Comparison of ENCODE assay signal across 8 cellular contexts in genomic region chr14:96038920-96039632, GRCh38. TPM values are rescaled to one million over a fixed set of nuclear protein-coding genes. Genes with fewer than 3 reads are reported as not detected.
DNase-seq lines count a peak whose midpoint lies in the region; ATAC-seq and TF ChIP-seq lines count a peak whose summit lies in the region.

Gene C14orf132 (plus strand): TSS chr14:96039362. CDS start chr14:96039501, 139 bp downstream.

- 0 to 1% (median 1%) methylated on average over 40 to 72 of the region's 72 CpGs for WGBS in ovary, 3 donors
- WGBS in tibial nerve, 2 donors: 0 to 3% methylated on average over 11 to 43 of the region's 72 CpGs

- CTCF ChIA-PET in activated naive CD4-positive, alpha-beta T cell treated with anti-CD3 and anti-CD28 coated beads, Interleukin-2, amount 10 ng/mL, durations not matched to agents 7 days and 5 days (lab: Charles Lee): interaction anchor here (1.3 kb wide), 1 partner anchor 13 kb away, joined by 3 read pairs; no protein-coding TSS in a partner anchor

- intact Hi-C loops in head of caudate nucleus (cut with DNase I) (no loop called here), ovary (cut with DNase I) (no loop called here)

- no peak for TF ChIP-seq EP300 in ovary (IDR thresholded peaks at IDR 0.05)
- peak in 1 of 2 donors; percentile 62 for TF ChIP-seq EP300 in tibial nerve (IDR thresholded peaks at IDR 0.05)

- peak within 1 kb of the TSS; percentile 78 for H3K4me3 Mint-ChIP-seq in activated naive CD4-positive, alpha-beta T cell treated with anti-CD3 and anti-CD28 coated beads, Interleukin-2, amount 10 ng/mL, durations not matched to agents 7 days and 5 days

- peak; percentile 48 for DNase-seq in AG10803 (ENCODE audit: low read depth)
- DNase-seq in NCI-H774 (lab: John Stamatoyannopoulos, UW): peak; percentile 52
- peak; percentile 72 for DNase-seq in activated naive CD4-positive, alpha-beta T cell treated with anti-CD3 and anti-CD28 coated beads, Interleukin-2, amount 10 ng/mL, durations not matched to agents 7 days and 5 days
- peak; percentile 55 to 93 (median 81) for DNase-seq in head of caudate nucleus
- DNase-seq in ovary: peak; percentile 42 to 69 (median 66)
- peak; percentile 36 to 59 for DNase-seq in tibial nerve (ENCODE audit: low spot score in 2 of 2)
- DNase-seq in cerebellar nuclear complex (lab: John Stamatoyannopoulos, UW): no peak

- no peaks in the 10 kb centered on the region for H3K36me3 Mint-ChIP-seq in activated naive CD4-positive, alpha-beta T cell treated with anti-CD3 and anti-CD28 coated beads, Interleukin-2, amount 10 ng/mL, durations not matched to agents 7 days and 5 days

- H3K4me1 ChIP-seq in ovary (ENCODE audit: insufficient read depth) (peaks cover 3% of the 10 kb centered on the region), tibial nerve (peaks cover 0 to 34% (median 14%) of the 10 kb centered on the region in 4 donors)

- H3K27ac Mint-ChIP-seq in activated naive CD4-positive, alpha-beta T cell treated with anti-CD3 and anti-CD28 coated beads, Interleukin-2, amount 10 ng/mL, durations not matched to agents 7 days and 5 days: no peak within 1 kb of the TSS

- peaks cover 17% of the 10 kb centered on the region for H3K4me1 Mint-ChIP-seq in activated naive CD4-positive, alpha-beta T cell treated with anti-CD3 and anti-CD28 coated beads, Interleukin-2, amount 10 ng/mL, durations not matched to agents 7 days and 5 days

- H3K36me3 ChIP-seq in ovary (no peaks in the 10 kb centered on the region), tibial nerve (no peaks in the 10 kb centered on the region)

- no peak within 1 kb of the TSS for H3K27ac ChIP-seq in ovary
- H3K27ac ChIP-seq in tibial nerve: peak within 1 kb of the TSS; percentile 1 to 89 (median 73)

- no peaks in the 10 kb centered on the region for H3K9me3 Mint-ChIP-seq in activated naive CD4-positive, alpha-beta T cell treated with anti-CD3 and anti-CD28 coated beads, Interleukin-2, amount 10 ng/mL, durations not matched to agents 7 days and 5 days

- no peaks in the 10 kb centered on the region for H3K9me3 ChIP-seq in ovary
- H3K9me3 ChIP-seq in tibial nerve: no peaks in the 10 kb centered on the region

- TF ChIP-seq CTCF in AG10803 (conservative IDR thresholded peaks at IDR 0.05; ENCODE audit: low read length) (no peak), ovary (IDR thresholded peaks at IDR 0.05) (no peak), tibial nerve (IDR thresholded peaks at IDR 0.05) (no peak)

- peak; percentile 67 for ATAC-seq in GM21529 (IDR thresholded peaks at IDR 0.05; ENCODE audit: unreplicated experiment)

- peak within 1 kb of the TSS; percentile 82 for H3K4me3 ChIP-seq in AG10803 (ENCODE audit: low read length)
- H3K4me3 ChIP-seq in ovary: peak within 1 kb of the TSS; percentile 76
- peak within 1 kb of the TSS; percentile 57 to 83 (median 75) for H3K4me3 ChIP-seq in tibial nerve

- TF ChIP-seq POLR2A in ovary (IDR thresholded peaks at IDR 0.05) (no peak), tibial nerve (IDR thresholded peaks at IDR 0.05) (peak in 1 of 2 donors; percentile 59)

- H3K27me3 Mint-ChIP-seq in activated naive CD4-positive, alpha-beta T cell treated with anti-CD3 and anti-CD28 coated beads, Interleukin-2, amount 10 ng/mL, durations not matched to agents 7 days and 5 days: peaks cover 41% of the 10 kb centered on the region

- no peaks in the 10 kb centered on the region for H3K27me3 ChIP-seq in ovary
- H3K27me3 ChIP-seq in tibial nerve: peaks cover 0 to 4% of the 10 kb centered on the region in 2 donors

RNA-seq across cellular contexts. Expression of gene C14orf132, which starts in this region (rescaled TPM):
- total RNA-seq in ovary (10 to 100 TPM in 1 of 7 donors, 1 to 10 TPM in 6; 3.9 to 17.5 (median 7.7) TPM), tibial nerve (10 to 100 TPM in 3 of 4 donors, 1 to 10 TPM in 1; 7.8 to 16.9 (median 15.0) TPM)
- 10 to 100 TPM in 1 of 2 donors, 1 to 10 TPM in 1; 6.0 to 20.3 TPM for polyA plus RNA-seq in ovary

Comparison
In these comparisons a context has a peak if more than half of its experiments do, and no peak if none do; other contexts are left out.
1. DNase-seq: peak in AG10803 (single experiment), NCI-H774 (single experiment), activated naive CD4-positive, alpha-beta T cell treated with anti-CD3 and anti-CD28 coated beads, Interleukin-2, amount 10 ng/mL, durations not matched to agents 7 days and 5 days (single experiment), head of caudate nucleus (42 of 42), ovary (5 of 5) and tibial nerve (2 of 2); none in cerebellar nuclear complex (0 of 2).
2. H3K27ac ChIP-seq: peak in tibial nerve (4 of 4); none in ovary (0 of 2).
3. Peak in every context shown above with its lines, with median percentiles within 50 percentile points of each other: H3K4me3 ChIP-seq.